ENCODE assay signal across 1 cellular context in genomic region chr4:176123710-176124407, GRCh38.
TF ChIP-seq lines count a peak whose summit lies in the region.

No MANE protein-coding gene starts in this region.

TF ChIP-seq in HepG2, 621 proteins besides CTCF, POLR2A, EP300 and RAD21 (continued from another document):
- no peak for TF ChIP-seq ZNF441 (CRISPR knock-in tag; IDR thresholded peaks at IDR 0.05; ENCODE audit: borderline replicate concordance)
- TF ChIP-seq POLR2AphosphoS5 (IDR thresholded peaks at IDR 0.05; ENCODE audit: low read depth, low read length): no peak
- no peak for TF ChIP-seq ZHX1 (CRISPR knock-in tag; IDR thresholded peaks at IDR 0.05; ENCODE audit: low read depth)
- peak; percentile 38 for TF ChIP-seq SMC3 (IDR thresholded peaks at IDR 0.05; ENCODE audit: low read length)
- no peak for TF ChIP-seq MEIS1 (CRISPR knock-in tag; IDR thresholded peaks at IDR 0.05; ENCODE audit: borderline replicate concordance)
